ENCODE assay signal across 34 cellular contexts in the genomic region with DNA sequence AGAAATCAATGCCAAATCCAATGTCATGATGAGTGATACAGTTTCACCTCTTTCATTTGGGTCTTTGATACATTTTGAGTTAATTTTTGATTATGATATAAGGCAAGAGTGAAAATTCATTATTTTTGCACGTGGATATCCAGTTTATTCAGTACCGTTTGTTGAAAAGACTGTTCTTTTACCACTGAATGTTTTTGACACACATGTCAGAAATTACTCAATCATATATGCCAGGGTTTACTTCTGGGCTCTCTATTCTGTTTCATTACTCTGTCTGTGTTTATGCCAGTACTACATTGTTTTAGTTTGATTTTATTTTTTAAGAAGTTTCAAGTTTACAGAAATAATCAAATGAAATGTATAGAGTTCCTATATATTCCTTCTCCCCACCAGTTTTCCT.
"Had no signal": no experiment of that assay in that cellular context is flagged by ENCODE, and none has a peak within 500 bp of the region (broad histone marks: within the 10 kb centered on the region; RNA-seq: fewer than 3 reads in every experiment).

No MANE protein-coding gene starts in this region.

- H3K9me3 ChIP-seq: MG63 had no signal

- H3K4me2 ChIP-seq: KMS-11 had no signal

- H3K27ac ChIP-seq: KMS-11 had no signal

- H3K9ac ChIP-seq: KMS-11 had no signal

- H3K27me3 ChIP-seq: MG63 had no signal

- DNase-seq: Karpas-422, Kasumi-1, KG1, MG63, MM.1S, MV-4-11, NCI-H1048, NCI-H1092, NCI-H1092 treated with DMSO at 0.1 percent for 48 hours, NCI-H1105, NCI-H1105 treated with DMSO at 0.1 percent for 48 hours, NCI-H1417, NCI-H1417 treated with DMSO at 0.1 percent for 48 hours, NCI-H1436, NCI-H1436 treated with DMSO at 0.1 percent for 48 hours, NCI-H146, NCI-H1694, NCI-H1694 treated with DMSO at 0.1 percent for 48 hours, NCI-H187, NCI-H187 treated with DMSO at 0.1 percent for 48 hours, NCI-H1930, NCI-H2029, NCI-H2029 treated with DMSO at 0.1 percent for 48 hours, NCI-H2081, NCI-H2081 treated with DMSO at 0.1 percent for 48 hours, NCI-H2107, NCI-H2171, NCI-H2171 treated with DMSO at 0.1 percent for 48 hours, NCI-H2227 treated with DMSO at 0.1 percent for 48 hours, NCI-H226, NCI-H345, NCI-H446, NCI-H446 treated with DMSO at 0.1 percent for 48 hours had no signal

- H3K4me3 ChIP-seq: MG63 had no signal

- H3K36me3 ChIP-seq: MG63 had no signal
